Comparison of ENCODE assay signal across 7 cellular contexts in the genomic region with DNA sequence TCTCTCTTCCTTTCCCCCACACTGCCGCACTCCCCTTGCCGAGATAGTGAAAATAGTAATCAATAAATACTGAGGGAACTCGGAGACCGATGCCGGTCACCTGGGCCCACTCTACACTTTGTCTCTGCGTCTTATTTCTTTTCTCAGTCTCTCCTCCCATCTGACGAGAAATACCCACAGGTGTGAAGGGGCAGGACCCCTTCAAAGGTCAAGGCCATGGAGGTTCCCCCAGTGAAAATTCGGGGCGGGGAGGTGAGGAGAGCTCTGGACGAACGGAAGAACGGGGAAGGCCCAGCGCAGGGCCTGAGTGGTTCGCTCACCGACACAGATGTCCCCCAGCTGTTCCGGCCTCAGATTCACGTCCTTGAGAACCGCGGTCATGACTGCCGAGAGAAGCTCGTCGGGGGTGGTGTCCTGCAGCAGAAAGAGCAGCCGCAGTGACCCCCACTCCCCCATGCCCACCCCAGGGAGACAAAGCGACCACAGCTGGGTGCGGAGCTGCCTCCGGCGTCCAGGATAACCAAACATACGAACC. TPM values are rescaled to one million over a fixed set of nuclear protein-coding genes. Genes with fewer than 3 reads are reported as not detected.
DNase-seq lines count a peak whose midpoint lies in the region; ATAC-seq and TF ChIP-seq lines count a peak whose summit lies in the region.

No MANE protein-coding gene starts in this region.

- H3K9ac ChIP-seq in colonic mucosa (ENCODE audit: low read depth in 2 of 2, low read length in 2 of 2): peak overlapping the region; percentile 87 to 95

- ATAC-seq in GM19035 (IDR thresholded peaks at IDR 0.05; ENCODE audit: unreplicated experiment) (peak; percentile 19), HG02840 (IDR thresholded peaks at IDR 0.05; ENCODE audit: low FRiP score, unreplicated experiment) (no peak), GM21717 (IDR thresholded peaks at IDR 0.05; ENCODE audit: unreplicated experiment) (no peak), HG03175 (IDR thresholded peaks at IDR 0.05; ENCODE audit: unreplicated experiment) (no peak)

- DNase-seq in OCI-LY7 (ENCODE audit: low spot score): peak; percentile 30
- DNase-seq in colonic mucosa: peak; percentile 53
- peak in 1 of 2 experiments; percentile 52 for DNase-seq in mesothelial cell of epicardium (ENCODE audit: low spot score in 2 of 2, unreplicated experiment in 2 of 2)

- no peak for TF ChIP-seq CTCF in OCI-LY7 (conservative IDR thresholded peaks at IDR 0.05; ENCODE audit: low read length)
- no peak for TF ChIP-seq CTCF in colonic mucosa (IDR thresholded peaks at IDR 0.05)
- no peak for TF ChIP-seq CTCF in mesothelial cell of epicardium (IDR thresholded peaks at IDR 0.05; ENCODE audit: unreplicated experiment)

- H3K36me3 ChIP-seq in OCI-LY7 (ENCODE audit: insufficient read depth, low read length): peaks cover 37% of the 10 kb centered on the region
- H3K36me3 ChIP-seq in colonic mucosa: peaks cover 11% of the 10 kb centered on the region

- POLR2A ChIA-PET in OCI-LY7 (lab: Charles Lee): interaction anchor here (0.6 to 4.8 kb wide), 6 partner anchors 29 to 360 kb away, joined by 3 to 42 read pairs (median 4); partner anchors contain the start of gene OXSR1

- no peaks in the 10 kb centered on the region; the same call in 1 of the 2 replicates for H4K20me1 ChIP-seq in OCI-LY7 (ENCODE audit: insufficient read depth, low read length)

- H3K27ac Mint-ChIP-seq in mesothelial cell of epicardium: peak overlapping the region; percentile 85

- intact Hi-C loops in OCI-LY7 (cut with micrococcal nuclease; ENCODE audit: unreplicated experiment): no loop called here
- intact Hi-C loops in colonic mucosa (cut with DNase I): no loop called here

- H3K36me3 Mint-ChIP-seq in mesothelial cell of epicardium: peaks cover 6% of the 10 kb centered on the region

- H3K4me3 Mint-ChIP-seq in mesothelial cell of epicardium: peak overlapping the region; percentile 88

- peak overlapping the region; percentile 3 for H3K27ac ChIP-seq in OCI-LY7 (ENCODE audit: low read depth, low read length, poor library complexity, severe bottlenecking)
- H3K27ac ChIP-seq in colonic mucosa: peak overlapping the region; percentile 76

- no peaks in the 10 kb centered on the region for H3K9me2 ChIP-seq in OCI-LY7 (ENCODE audit: insufficient read depth, low read length)

- H3K79me2 ChIP-seq in OCI-LY7 (ENCODE audit: insufficient read depth, low read depth, low read length): peaks cover 14% of the 10 kb centered on the region; the same call in 1 of the 2 replicates

- peaks cover 56% of the 10 kb centered on the region for H3K4me1 Mint-ChIP-seq in mesothelial cell of epicardium

- peak overlapping the region; percentile 58; the same call in 1 of the 2 replicates for H2AFZ ChIP-seq in OCI-LY7 (ENCODE audit: low read length)

- no peaks in the 10 kb centered on the region for H3K9me3 Mint-ChIP-seq in mesothelial cell of epicardium

- H3K4me1 ChIP-seq in OCI-LY7 (ENCODE audit: insufficient read depth, low read length, poor library complexity, severe bottlenecking) (peaks cover 29% of the 10 kb centered on the region), colonic mucosa (peaks cover 27% of the 10 kb centered on the region)

- TSS peak; percentile 58 for BruUV-seq in OCI-LY7 (replicated peaks; lab: Mats Ljungman, UMichigan)

- peak overlapping the region; percentile 97 for H3K4me2 ChIP-seq in OCI-LY7 (ENCODE audit: low read length)

- H3K4me3 ChIP-seq in OCI-LY7 (ENCODE audit: low read depth, low read length, poor library complexity, severe bottlenecking): peak overlapping the region; percentile 95
- H3K4me3 ChIP-seq in colonic mucosa: peak overlapping the region; percentile 97

- H3K27me3 ChIP-seq in colonic mucosa: no peaks in the 10 kb centered on the region

- CTCF ChIA-PET in OCI-LY7 (lab: Charles Lee; ENCODE audit: unreplicated experiment): interaction anchor here (0.5 to 0.6 kb wide), 3 partner anchors 8 to 48 kb away, joined by 3 to 4 read pairs (median 4); no protein-coding TSS in a partner anchor

- H3K9me3 ChIP-seq in OCI-LY7 (ENCODE audit: low read length) (no peaks in the 10 kb centered on the region), colonic mucosa (no peaks in the 10 kb centered on the region)

- H3K27me3 Mint-ChIP-seq in mesothelial cell of epicardium (ENCODE audit: low read depth): no peaks in the 10 kb centered on the region

RNA-seq across cellular contexts. Expression of gene ACAA1, which starts 0.6 kb away (rescaled TPM):
- total RNA-seq in OCI-LY7 (2014; rRNA removed; shearing (Covaris generic)): 13.3 and 13.9 TPM in 2 replicates
- total RNA-seq in OCI-LY7 (2022) (45.3 and 50.3 TPM in 2 replicates), colonic mucosa (100 to 1,000 TPM; 135 to 167 TPM), mesothelial cell of epicardium (52.7 to 57.7 TPM (median 53.2 TPM) in 3 replicates)

RNA-seq across cellular contexts. Expression of gene MYD88, which starts 2.1 kb away (rescaled TPM):
- total RNA-seq in OCI-LY7 (2014; rRNA removed; shearing (Covaris generic)): 8.8 and 16.3 TPM in 2 replicates
- total RNA-seq in OCI-LY7 (2022) (28.6 and 29.4 TPM in 2 replicates), colonic mucosa (10 to 100 TPM; 69.5 to 70.4 TPM), mesothelial cell of epicardium (27.3 to 33.1 TPM (median 28.1 TPM) in 3 replicates)

RNA-seq across cellular contexts. Expression of gene OXSR1, which starts 29.0 kb away (rescaled TPM):
- total RNA-seq in OCI-LY7 (2014; rRNA removed; shearing (Covaris generic)): 21.4 and 22.4 TPM in 2 replicates
- total RNA-seq in OCI-LY7 (2022) (42.7 and 43.7 TPM in 2 replicates), colonic mucosa (10 to 100 TPM; 32.0 to 57.3 TPM), mesothelial cell of epicardium (42.3 to 43.2 TPM (median 42.6 TPM) in 3 replicates)
